Comparison of ENCODE assay signal across 9 cellular contexts in genomic region chr3:89803711-89804110, GRCh38.
"Had no signal": no experiment of that assay in that cellular context is flagged by ENCODE, and none has a peak within 500 bp of the region (broad histone marks: within the 10 kb centered on the region; RNA-seq: fewer than 3 reads in every experiment).

No MANE protein-coding gene starts in this region.

- H3K9ac ChIP-seq: GM23248 had no signal

- H3K27ac ChIP-seq: GM23248 had no signal

- H3K4me3 ChIP-seq: GM23248, GM23338, HAP-1 had no signal

- H2AFZ ChIP-seq: GM23248, GM23338 had no signal

- H3K4me2 ChIP-seq: GM23338 had no signal

- DNase-seq: GM23248, GOT3, H7, H9, HCEC 1CT, HFFc6 had no signal

- H3K36me3 ChIP-seq: HAP-1 had no signal

- ATAC-seq: GM23338, HCT116 had no signal

- H3K4me3 Mint-ChIP-seq: GM23338, H9, HFFc6 had no signal

- H3K27ac Mint-ChIP-seq: GM23338, H9, HFFc6 had no signal
